Comparison of ENCODE assay signal across 12 cellular contexts in genomic region chr4:54498661-54499111, GRCh38.
A peak's percentile ranks its signal among the peaks of the same experiment; 100 is the strongest.
DNase-seq lines count a peak whose midpoint lies in the region; TF ChIP-seq lines count a peak whose summit lies in the region.
"Had no signal": no experiment of that assay in that cellular context is flagged by ENCODE, and none has a peak within 500 bp of the region (broad histone marks: within the 10 kb centered on the region; RNA-seq: fewer than 3 reads in every experiment).

No MANE protein-coding gene starts in this region.

- no peak overlapping the region for H3K27ac ChIP-seq in effector memory CD4-positive, alpha-beta T cell (ENCODE audit: insufficient read depth, low read length, poor library complexity, severe bottlenecking)
- H3K27ac ChIP-seq: psoas muscle, upper lobe of right lung had no signal

- H3K4me1 ChIP-seq in effector memory CD4-positive, alpha-beta T cell (ENCODE audit: control insufficient read depth, insufficient read depth, low read length, poor library complexity, severe bottlenecking): no peaks in the 10 kb centered on the region
- H3K4me1 ChIP-seq: psoas muscle, upper lobe of right lung had no signal

- no peaks in the 10 kb centered on the region for H3K9me3 ChIP-seq in effector memory CD4-positive, alpha-beta T cell (ENCODE audit: control insufficient read depth, low read length)
- H3K9me3 ChIP-seq: psoas muscle, upper lobe of right lung had no signal

- no peak for TF ChIP-seq CTCF in fibroblast of the aortic adventitia (IDR thresholded peaks at IDR 0.05; ENCODE audit: insufficient read depth, low read length)
- TF ChIP-seq CTCF in GM20000 (IDR thresholded peaks at IDR 0.05; ENCODE audit: extremely low read depth, missing control alignments): no peak

- no peaks in the 10 kb centered on the region for H3K27me3 ChIP-seq in effector memory CD4-positive, alpha-beta T cell (replicated peaks; ENCODE audit: control insufficient read depth, insufficient read depth, low read length, poor library complexity, severe bottlenecking)
- H3K27me3 ChIP-seq: upper lobe of right lung had no signal

- DNase-seq in HPDE6-E6E7 (ENCODE audit: extremely low spot score) (peak; percentile 72), SW 1271 (lab: John Stamatoyannopoulos, UW) (peak; percentile 1 to 17), fibroblast of the aortic adventitia (ENCODE audit: low read depth) (peak; percentile 9), smooth muscle cell of the brain vasculature (ENCODE audit: low read depth, low spot score) (peak; percentile 10), GM20000 (ENCODE audit: low spot score) (no peak), GOT3 (lab: John Stamatoyannopoulos, UW) (no peak), Ammon's horn (ENCODE audit: low spot score) (no peak)
- DNase-seq in effector memory CD4-positive, alpha-beta T cell: no peak
- DNase-seq: H9, NCI-H1417 treated with DMSO at 0.1 percent for 48 hours, psoas muscle, upper lobe of right lung had no signal

- H3K36me3 ChIP-seq in effector memory CD4-positive, alpha-beta T cell (ENCODE audit: control insufficient read depth, insufficient read depth, low read length): no peaks in the 10 kb centered on the region
- H3K36me3 ChIP-seq: upper lobe of right lung had no signal

- H3K4me3 ChIP-seq in fibroblast of the aortic adventitia (ENCODE audit: low read depth, low read length): no peak overlapping the region
- H3K4me3 ChIP-seq in effector memory CD4-positive, alpha-beta T cell (ENCODE audit: insufficient read depth, low read depth, low read length, poor library complexity, severe bottlenecking): no peak overlapping the region
- H3K4me3 ChIP-seq: psoas muscle, upper lobe of right lung had no signal

Comparison
In these comparisons a context has a peak if more than half of its experiments do, and no peak if none do; other contexts are left out.
1. DNase-seq: peak in HPDE6-E6E7 (single experiment), SW 1271 (2 of 2), fibroblast of the aortic adventitia (single experiment) and smooth muscle cell of the brain vasculature (single experiment); none in effector memory CD4-positive, alpha-beta T cell (0 of 3), GM20000 (single experiment), GOT3 (single experiment) and Ammon's horn (single experiment).